ENCODE assay signal across 15 cellular contexts in the genomic region with DNA sequence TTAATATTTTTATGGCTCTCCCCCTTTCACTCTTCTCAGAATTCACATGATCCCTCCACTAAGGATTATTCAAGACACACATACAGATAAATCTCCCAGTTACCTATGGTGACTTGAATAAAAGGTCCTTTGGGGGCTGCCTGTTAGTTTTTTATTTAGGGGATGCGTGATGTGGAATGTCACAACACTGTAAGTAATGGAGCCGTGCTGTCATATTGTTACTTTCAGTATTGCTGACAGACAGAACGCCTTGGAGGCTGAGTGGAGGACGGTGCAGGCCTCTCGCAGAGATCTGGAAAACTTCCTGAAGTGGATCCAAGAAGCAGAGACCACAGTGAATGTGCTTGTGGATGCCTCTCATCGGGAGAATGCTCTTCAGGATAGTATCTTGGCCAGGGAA.
DNase-seq lines count a peak whose midpoint lies in the region; ATAC-seq, FAIRE-seq and TF ChIP-seq lines count a peak whose summit lies in the region.
"Had no signal": no experiment of that assay in that cellular context is flagged by ENCODE, and none has a peak within 500 bp of the region (broad histone marks: within the 10 kb centered on the region; RNA-seq: fewer than 3 reads in every experiment).

No MANE protein-coding gene starts in this region.

- DNase-seq in activated T-cell treated with anti-CD3 and anti-CD28 coated beads, Interleukin-2, amount 50 U/mL, for 72 hours = no peak
- no peak for DNase-seq in activated T-cell treated with anti-CD3 and anti-CD28 coated beads, Interleukin-2, amount 50 U/mL, for 1 hour
- no peak for DNase-seq in GM12891 (ENCODE audit: insufficient read length, low spot score)
- DNase-seq in K562 (ENCODE audit: extremely low read depth in 1 of 4, low spot score in 3 of 4) = no peak
- no peak for DNase-seq in stimulated activated effector memory CD8-positive, alpha-beta T cell treated with anti-CD3 and anti-CD28 coated beads, Interleukin-12 subunit alpha, Interleukin-12 subunit beta, amount 100 ng/mL, for 72 hours (ENCODE audit: low spot score in 2 of 2)
- DNase-seq in tibial artery = no peak
- DNase-seq: DMS79 treated with DMSO at 0.1 percent for 48 hours; KG1; MV-4-11; NCI-H1694 treated with DMSO at 0.1 percent for 48 hours; NCI-H748 treated with DMSO at 0.1 percent for 48 hours; NK-92 treated with Interleukin-12 subunit alpha and Interleukin-12 subunit beta, amount 100 ng/mL, for 24 hours; Peyer's patch had no signal

- TF ChIP-seq POLR2A in GM12891 (IDR thresholded peaks at IDR 0.05; ENCODE audit: low read depth, low read length) (no peak), K562 (conservative IDR thresholded peaks at IDR 0.05) (no peak)

- POLR2A ChIA-PET in K562 (lab: Yijun Ruan, JAX) = no interaction called here

- H3K4me1 ChIP-seq in K562 (replicated peaks in 1 of 2; ENCODE audit: control insufficient read depth in 2 of 2, insufficient read depth in 2 of 2, low read length in 2 of 2) (no peaks in the 10 kb centered on the region), tibial artery (peaks cover 0 to under 1% (median 0%) of the 10 kb centered on the region in 4 donors)

- no peak overlapping the region for H3K4me3 ChIP-seq in K562
- no peak overlapping the region for H3K4me3 ChIP-seq in tibial artery
- H3K4me3 ChIP-seq: A549, Peyer's patch had no signal

- no peak overlapping the region for H3K4me2 ChIP-seq in K562 (ENCODE audit: insufficient read depth, low read length)
- H3K4me2 ChIP-seq: A549 had no signal

- H3K36me3 ChIP-seq in K562 (ENCODE audit: control insufficient read depth, insufficient read depth, low read length) (no peaks in the 10 kb centered on the region), tibial artery (peaks cover 16 to 24% (median 20%) of the 10 kb centered on the region in 3 donors)

- H3K36me3 Mint-ChIP-seq in activated T-cell treated with anti-CD3 and anti-CD28 coated beads, Interleukin-2, amount 50 U/mL, for 72 hours (ENCODE audit: insufficient read depth in 2 of 2) = peaks cover 8 to 10% of the 10 kb centered on the region in 2 donors
- H3K36me3 Mint-ChIP-seq in stimulated activated effector memory CD8-positive, alpha-beta T cell treated with anti-CD3 and anti-CD28 coated beads, Interleukin-12 subunit alpha, Interleukin-12 subunit beta, amount 100 ng/mL, for 72 hours = peaks cover 10% of the 10 kb centered on the region

- intact Hi-C loops in K562 (cut with micrococcal nuclease) = no loop called here
- intact Hi-C loops in tibial artery (cut with DNase I; ENCODE audit: low total_unique reads) = no loop called here

- in situ Hi-C loops in K562 (cut with MboI) = loop anchor here (25.0 kb wide), 1 partner anchor 1060 kb away; no protein-coding TSS in a partner anchor

- H3K27me3 ChIP-seq in K562 (ENCODE audit: control insufficient read depth in 2 of 2, insufficient read depth in 2 of 2, low read length in 2 of 2) (no peaks in the 10 kb centered on the region), tibial artery (no peaks in the 10 kb centered on the region)
- H3K27me3 ChIP-seq: Peyer's patch had no signal

- H3K9me3 Mint-ChIP-seq in activated T-cell treated with anti-CD3 and anti-CD28 coated beads, Interleukin-2, amount 50 U/mL, for 72 hours = no peaks in the 10 kb centered on the region
- H3K9me3 Mint-ChIP-seq in stimulated activated effector memory CD8-positive, alpha-beta T cell treated with anti-CD3 and anti-CD28 coated beads, Interleukin-12 subunit alpha, Interleukin-12 subunit beta, amount 100 ng/mL, for 72 hours = no peaks in the 10 kb centered on the region

- H3K4me3 Mint-ChIP-seq in activated T-cell treated with anti-CD3 and anti-CD28 coated beads, Interleukin-2, amount 50 U/mL, for 72 hours = peak overlapping the region in 1 of 2 donors; percentile 37
- peak overlapping the region; percentile 59 for H3K4me3 Mint-ChIP-seq in stimulated activated effector memory CD8-positive, alpha-beta T cell treated with anti-CD3 and anti-CD28 coated beads, Interleukin-12 subunit alpha, Interleukin-12 subunit beta, amount 100 ng/mL, for 72 hours

- no peaks in the 10 kb centered on the region for H3K27me3 Mint-ChIP-seq in activated T-cell treated with anti-CD3 and anti-CD28 coated beads, Interleukin-2, amount 50 U/mL, for 72 hours (ENCODE audit: low read depth)

- CTCF ChIA-PET in K562 (lab: Yijun Ruan, JAX; ENCODE audit: low intra/inter-chr PET ratio) = no interaction called here

- no peaks in the 10 kb centered on the region for H4K20me1 ChIP-seq in K562 (replicated peaks; ENCODE audit: control insufficient read depth, insufficient read depth, low read length)

- ATAC-seq in activated T-cell treated with anti-CD3 and anti-CD28 coated beads, Interleukin-2, amount 50 U/mL, for 72 hours (replicated peaks in 1 of 2) = no peak
- no peak for ATAC-seq in K562
- ATAC-seq in stimulated activated effector memory CD8-positive, alpha-beta T cell treated with anti-CD3 and anti-CD28 coated beads, Interleukin-12 subunit alpha, Interleukin-12 subunit beta, amount 100 ng/mL, for 72 hours = no peak
- ATAC-seq in HG02840 (IDR thresholded peaks at IDR 0.05; ENCODE audit: low FRiP score, unreplicated experiment) = no peak
- ATAC-seq: A549 had no signal

- peak; percentile 35 for FAIRE-seq in GM12891 (lab: Jason Lieb, UNC)
- FAIRE-seq in K562 (lab: Jason Lieb, UNC) = no peak
- FAIRE-seq: A549 had no signal

- no peak for TF ChIP-seq EP300 in K562 (IDR thresholded peaks at IDR 0.05; ENCODE audit: low read length)

- H2AFZ ChIP-seq in K562 (ENCODE audit: low read depth, low read length) = peak overlapping the region; percentile 36; the same call in 1 of the 2 replicates

- H3K27ac ChIP-seq in K562 (ENCODE audit: extremely low read depth, low read depth, low read length) (no peak overlapping the region), tibial artery (no peak overlapping the region)
- H3K27ac ChIP-seq: A549, Peyer's patch had no signal

- no peak overlapping the region for H3K9ac ChIP-seq in K562 (ENCODE audit: insufficient read depth in 1 of 2, low read depth in 2 of 2, low read length in 2 of 2)

- H3K79me2 ChIP-seq in K562 (ENCODE audit: control insufficient read depth, insufficient read depth, low read length) = no peaks in the 10 kb centered on the region

- no peaks in the 10 kb centered on the region for H3K9me3 ChIP-seq in K562 (replicated peaks; ENCODE audit: control insufficient read depth, insufficient read depth, low read depth, low read length)
- H3K9me3 ChIP-seq in tibial artery = no peaks in the 10 kb centered on the region
- H3K9me3 ChIP-seq: A549, Peyer's patch had no signal

- H3K27ac Mint-ChIP-seq in activated T-cell treated with anti-CD3 and anti-CD28 coated beads, Interleukin-2, amount 50 U/mL, for 72 hours = peak overlapping the region; percentile 3
- H3K27ac Mint-ChIP-seq in stimulated activated effector memory CD8-positive, alpha-beta T cell treated with anti-CD3 and anti-CD28 coated beads, Interleukin-12 subunit alpha, Interleukin-12 subunit beta, amount 100 ng/mL, for 72 hours = peak overlapping the region; percentile 73

- 53% methylated on average over 6 of the region's 6 CpGs for WGBS in K562 (ENCODE audit: insufficient coverage, low coverage, missing lambda C conversion rate)

- no peak for TF ChIP-seq RAD21 in K562 (CRISPR knock-in tag; conservative IDR thresholded peaks at IDR 0.05 in 1 of 2, IDR thresholded peaks at IDR 0.05 in 1 of 2)

- no TSS peak for BruUV-seq in K562 (replicated peaks; lab: Mats Ljungman, UMichigan)

- TF ChIP-seq CTCF in K562 (IDR thresholded peaks at IDR 0.05 in 2 of 3, conservative IDR thresholded peaks at IDR 0.05 in 1 of 3; ENCODE audit: insufficient read depth in 2 of 3, low read depth in 1 of 3, low read length in 3 of 3) (no peak), tibial artery (IDR thresholded peaks at IDR 0.05) (no peak)

- H3K4me1 Mint-ChIP-seq in activated T-cell treated with anti-CD3 and anti-CD28 coated beads, Interleukin-2, amount 50 U/mL, for 72 hours (ENCODE audit: low read depth) = peaks cover 29% of the 10 kb centered on the region
- peaks cover 23% of the 10 kb centered on the region for H3K4me1 Mint-ChIP-seq in stimulated activated effector memory CD8-positive, alpha-beta T cell treated with anti-CD3 and anti-CD28 coated beads, Interleukin-12 subunit alpha, Interleukin-12 subunit beta, amount 100 ng/mL, for 72 hours

- no peaks in the 10 kb centered on the region for H3K9me1 ChIP-seq in K562 (ENCODE audit: control insufficient read depth, insufficient read depth, low read length)

TF ChIP-seq in GM12891, 5 proteins besides CTCF, POLR2A, EP300 and RAD21:
- TF ChIP-seq TAF1 (IDR thresholded peaks at IDR 0.05; ENCODE audit: low read depth, low read length) (no peak), SPI1 (IDR thresholded peaks at IDR 0.05; ENCODE audit: low read depth, low read length) (no peak), PAX5 (IDR thresholded peaks at IDR 0.05; ENCODE audit: insufficient read depth, low read length, severe bottlenecking) (no peak), POU2F2 (IDR thresholded peaks at IDR 0.05; ENCODE audit: low read depth, low read length) (no peak), POLR2AphosphoS5 (IDR thresholded peaks at IDR 0.05; ENCODE audit: low read depth, low read length) (no peak)

TF ChIP-seq in K562, 482 proteins besides CTCF, POLR2A, EP300 and RAD21 (continues in another document):
- TF ChIP-seq GTF2E2 (tag; IDR thresholded peaks at IDR 0.05) = no peak
- no peak for TF ChIP-seq ZNF324 (CRISPR knock-in tag; IDR thresholded peaks at IDR 0.05)
- TF ChIP-seq ZBTB7A (IDR thresholded peaks at IDR 0.05; ENCODE audit: borderline replicate concordance, control insufficient read depth, low read depth, low read length) = no peak
- no peak for TF ChIP-seq ZNF41 (CRISPR knock-in tag; conservative IDR thresholded peaks at IDR 0.05)
- TF ChIP-seq HDAC2 (IDR thresholded peaks at IDR 0.05) = no peak
- TF ChIP-seq ZNF586 (CRISPR knock-in tag; conservative IDR thresholded peaks at IDR 0.05) = no peak
- TF ChIP-seq KAT7 (CRISPR knock-in tag; IDR thresholded peaks at IDR 0.05; ENCODE audit: borderline replicate concordance) = no peak
